ENCODE assay signal across 8 cellular contexts in the genomic region with DNA sequence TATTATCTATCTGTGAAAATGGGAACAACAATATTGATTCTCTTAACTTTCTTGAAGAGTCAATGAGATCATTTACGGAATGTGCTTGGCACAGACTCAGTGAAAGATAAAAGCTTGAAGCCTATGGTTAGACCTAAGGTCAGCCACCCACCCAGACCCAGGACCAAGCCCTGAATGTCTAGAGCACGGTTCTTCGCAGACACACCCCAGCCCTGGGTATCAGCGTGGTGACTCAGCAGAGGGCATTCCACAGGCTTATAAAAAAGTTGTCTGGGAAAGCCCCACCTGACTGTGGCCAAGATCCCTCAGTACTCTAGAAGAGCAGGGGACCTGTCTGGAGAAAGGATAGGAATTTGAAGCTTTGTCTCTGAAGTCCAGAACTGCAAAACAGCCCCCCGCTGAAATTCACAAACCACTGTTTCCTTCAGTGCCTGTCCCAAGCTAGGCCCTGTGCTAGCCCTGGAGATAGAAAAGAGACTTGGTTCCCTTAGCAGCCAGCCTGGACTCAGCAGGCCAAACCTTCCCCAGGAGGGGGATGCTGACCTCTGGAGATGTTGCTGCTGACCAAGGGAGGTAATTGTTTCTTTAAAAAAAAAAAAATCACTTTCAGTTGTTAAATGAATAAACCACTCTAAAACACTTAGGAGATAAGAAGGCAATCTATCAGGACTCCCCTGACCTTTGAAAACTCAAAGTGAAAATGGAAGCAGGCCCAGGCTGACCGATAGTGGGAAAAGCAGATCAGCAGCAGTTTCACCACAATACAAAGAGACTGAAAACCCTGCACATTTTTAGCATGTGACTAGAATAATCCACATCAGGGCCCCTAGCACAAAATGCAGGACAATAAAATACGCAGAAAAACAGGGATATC.
A peak's percentile ranks its signal among the peaks of the same experiment; 100 is the strongest.
DNase-seq lines count a peak whose midpoint lies in the region; ATAC-seq and TF ChIP-seq lines count a peak whose summit lies in the region.

No MANE protein-coding gene starts in this region.

- TF ChIP-seq POLR2A in uterus (IDR thresholded peaks at IDR 0.05), result no peak

- intact Hi-C loops in uterus (cut with DNase I; ENCODE audit: low total_unique reads) (no loop called here), head of caudate nucleus (cut with DNase I) (no loop called here)

- TF ChIP-seq CTCF in uterus (IDR thresholded peaks at IDR 0.05) (no peak), glutamatergic neuron (IDR thresholded peaks at IDR 0.05; ENCODE audit: partially characterized antibody, unreplicated experiment) (no peak)

- H3K27ac ChIP-seq in uterus, result peak overlapping the region; percentile 8 to 23

- no peaks in the 10 kb centered on the region for H3K27me3 ChIP-seq in uterus

- H3K4me1 Mint-ChIP-seq in immature natural killer cell (peaks cover 15 to 36% of the 10 kb centered on the region in 2 donors), glutamatergic neuron (ENCODE audit: low read depth, unreplicated experiment) (peaks cover 5% of the 10 kb centered on the region)

- H3K27me3 Mint-ChIP-seq in immature natural killer cell (ENCODE audit: low read depth in 3 of 3), result peaks cover 5 to 6% (median 5%) of the 10 kb centered on the region in 3 donors
- H3K27me3 Mint-ChIP-seq in glutamatergic neuron (ENCODE audit: unreplicated experiment), result peaks cover 7% of the 10 kb centered on the region

- H3K27ac Mint-ChIP-seq in immature natural killer cell (no peak overlapping the region), glutamatergic neuron (ENCODE audit: unreplicated experiment) (no peak overlapping the region)

- ATAC-seq in GM19455 (IDR thresholded peaks at IDR 0.05; ENCODE audit: unreplicated experiment) (peak; percentile 74), HG03378 (IDR thresholded peaks at IDR 0.05; ENCODE audit: unreplicated experiment) (peak; percentile 79)

- no peaks in the 10 kb centered on the region for H3K36me3 ChIP-seq in uterus

- DNase-seq in EL, result peak; percentile 82
- DNase-seq in activated CD4-positive, alpha-beta T cell treated with anti-CD3 and anti-CD28 coated beads, Interleukin-2, amount 50 U/mL, for 48 hours, result peak; percentile 55 to 65
- peak in 2 of 3 donors; percentile 13 to 27 for DNase-seq in immature natural killer cell
- no peak for DNase-seq in uterus
- no peak for DNase-seq in glutamatergic neuron
- DNase-seq in head of caudate nucleus, result no peak

- H3K9me3 ChIP-seq in uterus, result no peaks in the 10 kb centered on the region

- H3K9me3 Mint-ChIP-seq in immature natural killer cell (no peaks in the 10 kb centered on the region), glutamatergic neuron (ENCODE audit: unreplicated experiment) (peaks cover 5% of the 10 kb centered on the region)

- H3K4me3 Mint-ChIP-seq in immature natural killer cell (peak overlapping the region in 1 of 5 donors; percentile 12), glutamatergic neuron (ENCODE audit: unreplicated experiment) (no peak overlapping the region)

- H3K4me1 ChIP-seq in uterus, result no peaks in the 10 kb centered on the region

- H3K4me3 ChIP-seq in uterus, result no peak overlapping the region

- no peaks in the 10 kb centered on the region for H3K36me3 Mint-ChIP-seq in immature natural killer cell
- H3K36me3 Mint-ChIP-seq in glutamatergic neuron (ENCODE audit: unreplicated experiment), result no peaks in the 10 kb centered on the region

Comparison
In these comparisons a context has a peak if more than half of its experiments do, and no peak if none do; other contexts are left out.
1. DNase-seq: peak in EL (single experiment), activated CD4-positive, alpha-beta T cell treated with anti-CD3 and anti-CD28 coated beads, Interleukin-2, amount 50 U/mL, for 48 hours (2 of 2) and immature natural killer cell (2 of 3); none in uterus (0 of 2), glutamatergic neuron (single experiment) and head of caudate nucleus (0 of 42).